In genomic region chr6:154247119-154247814, GRCh38 we compare ENCODE assay signal across 7 cellular contexts.
DNase-seq lines count a peak whose midpoint lies in the region; ATAC-seq and TF ChIP-seq lines count a peak whose summit lies in the region.

No MANE protein-coding gene starts in this region.

- H2BK12ac ChIP-seq in trophoblast cell (ENCODE audit: low read length): no peak overlapping the region

- H2AFZ ChIP-seq in trophoblast cell (ENCODE audit: insufficient read depth, low read length, poor library complexity): no peak overlapping the region

- no peak overlapping the region for H4K8ac ChIP-seq in trophoblast cell (ENCODE audit: low read depth, low read length)

- H3K27ac ChIP-seq in HEK293 (ENCODE audit: extremely low read depth, low read depth, low read length) (peak overlapping the region; percentile 4; the same call in 1 of the 2 replicates), trophoblast cell (ENCODE audit: low read depth, low read length) (no peak overlapping the region), adrenal gland (no peak overlapping the region)

- H3K14ac ChIP-seq in trophoblast cell (ENCODE audit: low read length): no peak overlapping the region

- no peak overlapping the region for H4K91ac ChIP-seq in trophoblast cell (ENCODE audit: low read depth, low read length)

- no peaks in the 10 kb centered on the region for H3K79me2 ChIP-seq in trophoblast cell (ENCODE audit: control insufficient read depth, insufficient read depth, low read length, poor library complexity)

- no peak overlapping the region for H2AK5ac ChIP-seq in trophoblast cell (ENCODE audit: low read length)

- no peak for TF ChIP-seq CTCF in HEK293 (tag by site-specific recombination; IDR thresholded peaks at IDR 0.05)
- TF ChIP-seq CTCF in adrenal gland (IDR thresholded peaks at IDR 0.05): no peak

- WGBS in trophoblast cell (ENCODE audit: extremely low coverage, insufficient coverage, insufficient read length): 100% methylated on average over 2 of the region's 12 CpGs
- WGBS in adrenal gland, 4 donors: 40 to 50% (median 46%) methylated on average over 12 of the region's 12 CpGs

- H3K4me3 ChIP-seq in HEK293 (ENCODE audit: low read depth, low read length) (peak overlapping the region; percentile 22), trophoblast cell (ENCODE audit: low read depth, low read length) (no peak overlapping the region), adrenal gland (no peak overlapping the region)

- peak; percentile 36 for ATAC-seq in GM18868 (IDR thresholded peaks at IDR 0.05; ENCODE audit: unreplicated experiment)

- no peak overlapping the region for H4K12ac ChIP-seq in trophoblast cell (ENCODE audit: low read depth, low read length)

- H3K27me3 ChIP-seq in trophoblast cell (ENCODE audit: insufficient read depth, low read length): no peaks in the 10 kb centered on the region
- H3K27me3 ChIP-seq in adrenal gland: no peaks in the 10 kb centered on the region

- no peak for TF ChIP-seq POLR2A in adrenal gland (IDR thresholded peaks at IDR 0.05)

- DNase-seq in NCI-H1105 (lab: John Stamatoyannopoulos, UW) (peak; percentile 19), trophoblast cell (peak in 1 of 2 donors; percentile 27), adrenal gland (no peak), D341Med (ENCODE audit: low spot score) (no peak)
- peak; percentile 44 for DNase-seq in central memory CD4-positive, alpha-beta T cell

- H3K9me3 ChIP-seq in HEK293 (ENCODE audit: control insufficient read depth, insufficient read depth, low read depth, low read length) (no peaks in the 10 kb centered on the region), trophoblast cell (ENCODE audit: insufficient read depth, low read depth, low read length) (no peaks in the 10 kb centered on the region), adrenal gland (replicated peaks in 1 of 3) (no peaks in the 10 kb centered on the region)

- H3K4me1 ChIP-seq in HEK293 (ENCODE audit: control insufficient read depth, insufficient read depth, low read length): peaks cover 3% of the 10 kb centered on the region; the same call in 1 of the 2 replicates
- no peaks in the 10 kb centered on the region for H3K4me1 ChIP-seq in trophoblast cell (ENCODE audit: control insufficient read depth in 1 of 2, insufficient read depth in 2 of 2, low read length in 2 of 2)
- H3K4me1 ChIP-seq in adrenal gland (replicated peaks in 1 of 2): no peaks in the 10 kb centered on the region

- H3K18ac ChIP-seq in trophoblast cell (ENCODE audit: low read length): no peak overlapping the region

- H2BK120ac ChIP-seq in trophoblast cell (ENCODE audit: insufficient read depth, low read length, poor library complexity): no peak overlapping the region

- intact Hi-C loops in adrenal gland (cut with DNase I): no loop called here

- H2BK5ac ChIP-seq in trophoblast cell (ENCODE audit: low read depth, low read length, poor library complexity): no peak overlapping the region

- no peaks in the 10 kb centered on the region for H3K36me3 ChIP-seq in HEK293 (ENCODE audit: control insufficient read depth in 2 of 2, insufficient read depth in 1 of 2, low read length in 2 of 2)
- no peaks in the 10 kb centered on the region for H3K36me3 ChIP-seq in trophoblast cell (ENCODE audit: control insufficient read depth in 1 of 2, insufficient read depth in 2 of 2, low read length in 2 of 2)
- no peaks in the 10 kb centered on the region for H3K36me3 ChIP-seq in adrenal gland (replicated peaks in 1 of 2)

- H3K23ac ChIP-seq in trophoblast cell (ENCODE audit: low read length): no peak overlapping the region

- POLR2A ChIA-PET in HEK293 (lab: Yijun Ruan, JAX): no interaction called here

- CTCF ChIA-PET in HEK293 (lab: Yijun Ruan, JAX): interaction anchor here (0.5 to 2.2 kb wide), 5 partner anchors 28 to 1574 kb away, joined by 3 to 7 read pairs (median 3); no protein-coding TSS in a partner anchor

- H3K9ac ChIP-seq in trophoblast cell (ENCODE audit: low read length): no peak overlapping the region

- H3K4me2 ChIP-seq in trophoblast cell (ENCODE audit: low read length): peak overlapping the region; percentile 44

- H3K79me1 ChIP-seq in trophoblast cell (ENCODE audit: low read length): no peaks in the 10 kb centered on the region

- H3K4ac ChIP-seq in trophoblast cell (ENCODE audit: low read depth, low read length): no peak overlapping the region

TF ChIP-seq in HEK293, 187 proteins besides CTCF, POLR2A, EP300 and RAD21 (continues in another document):
- TF ChIP-seq OSR2 (tag by site-specific recombination; IDR thresholded peaks at IDR 0.05): no peak
- peak; percentile 94 for TF ChIP-seq PRDM6 (tag by site-specific recombination; IDR thresholded peaks at IDR 0.05)
- TF ChIP-seq ZNF518A (tag by site-specific recombination; conservative IDR thresholded peaks at IDR 0.05; ENCODE audit: low read depth): 0 out of 2 replicates have a peak, but pooled peaks have one; percentile 48
- no peak for TF ChIP-seq BCL11B (tag by site-specific recombination; IDR thresholded peaks at IDR 0.05; ENCODE audit: low read depth)
- TF ChIP-seq ZNF302 (tag by site-specific recombination; IDR thresholded peaks at IDR 0.05; ENCODE audit: low read depth): no peak
- TF ChIP-seq ZSCAN23 (tag by site-specific recombination; IDR thresholded peaks at IDR 0.05): no peak
- peak; percentile 53; the same call in 1 of the 2 replicates for TF ChIP-seq ZBTB21 (tag by site-specific recombination; IDR thresholded peaks at IDR 0.05)
- TF ChIP-seq SP7 (tag by site-specific recombination; IDR thresholded peaks at IDR 0.05): peak; percentile 42; the same call in 1 of the 2 replicates
- TF ChIP-seq KLF9 (tag by site-specific recombination; IDR thresholded peaks at IDR 0.05; ENCODE audit: low read depth): no peak
- TF ChIP-seq YY2 (tag by site-specific recombination; IDR thresholded peaks at IDR 0.05): 0 out of 2 replicates have a peak, but pooled peaks have one; percentile 12
- no peak for TF ChIP-seq ZNF148 (tag by site-specific recombination; IDR thresholded peaks at IDR 0.05; ENCODE audit: borderline replicate concordance)

Comparison
In these comparisons a context has a peak if more than half of its experiments do, and no peak if none do; other contexts are left out.
1. DNase-seq: peak in NCI-H1105 (single experiment) and central memory CD4-positive, alpha-beta T cell (single experiment); none in adrenal gland (0 of 7) and D341Med (single experiment).